Comparison of ENCODE assay signal across 2 cellular contexts in the genomic region with DNA sequence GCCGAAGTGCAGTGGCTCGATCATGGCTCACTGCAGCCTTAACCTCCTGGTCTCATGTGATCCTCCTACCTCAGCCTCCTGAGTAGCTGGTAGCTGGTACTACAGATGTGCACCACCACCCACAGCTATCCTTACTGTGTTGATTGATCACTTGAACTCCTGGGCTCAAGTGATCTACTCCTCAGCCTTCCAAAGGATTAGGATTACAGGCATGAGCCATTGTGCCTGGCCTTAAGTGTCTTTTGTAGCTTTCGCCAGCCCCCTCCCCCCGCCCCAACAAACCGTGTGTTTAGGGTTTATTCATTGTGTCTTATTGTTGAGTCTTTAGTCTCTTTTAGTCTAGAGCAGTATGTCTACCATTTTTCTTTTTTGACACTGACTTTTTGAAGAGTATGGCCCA.
A peak's percentile ranks its signal among the peaks of the same experiment; 100 is the strongest.
TF ChIP-seq lines count a peak whose summit lies in the region.

No MANE protein-coding gene starts in this region.

TF ChIP-seq in HepG2, 621 proteins besides CTCF, POLR2A, EP300 and RAD21 (continued from another document):
- TF ChIP-seq, protein P1, sequence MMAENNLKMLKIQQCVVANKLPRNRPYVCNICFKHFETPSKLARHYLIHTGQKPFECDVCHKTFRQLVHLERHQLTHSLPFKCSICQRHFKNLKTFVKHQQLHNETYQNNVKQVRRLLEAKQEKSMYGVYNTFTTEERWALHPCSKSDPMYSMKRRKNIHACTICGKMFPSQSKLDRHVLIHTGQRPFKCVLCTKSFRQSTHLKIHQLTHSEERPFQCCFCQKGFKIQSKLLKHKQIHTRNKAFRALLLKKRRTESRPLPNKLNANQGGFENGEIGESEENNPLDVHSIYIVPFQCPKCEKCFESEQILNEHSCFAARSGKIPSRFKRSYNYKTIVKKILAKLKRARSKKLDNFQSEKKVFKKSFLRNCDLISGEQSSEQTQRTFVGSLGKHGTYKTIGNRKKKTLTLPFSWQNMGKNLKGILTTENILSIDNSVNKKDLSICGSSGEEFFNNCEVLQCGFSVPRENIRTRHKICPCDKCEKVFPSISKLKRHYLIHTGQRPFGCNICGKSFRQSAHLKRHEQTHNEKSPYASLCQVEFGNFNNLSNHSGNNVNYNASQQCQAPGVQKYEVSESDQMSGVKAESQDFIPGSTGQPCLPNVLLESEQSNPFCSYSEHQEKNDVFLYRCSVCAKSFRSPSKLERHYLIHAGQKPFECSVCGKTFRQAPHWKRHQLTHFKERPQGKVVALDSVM (CRISPR knock-in tag; IDR thresholded peaks at IDR 0.05): peak; percentile 13; the same call in 1 of the 2 replicates

TF ChIP-seq in WTC11, 78 proteins besides CTCF, POLR2A, EP300 and RAD21 (continued from another document):
- TF ChIP-seq, protein P2, sequence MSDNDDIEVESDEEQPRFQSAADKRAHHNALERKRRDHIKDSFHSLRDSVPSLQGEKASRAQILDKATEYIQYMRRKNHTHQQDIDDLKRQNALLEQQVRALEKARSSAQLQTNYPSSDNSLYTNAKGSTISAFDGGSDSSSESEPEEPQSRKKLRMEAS (CRISPR knock-in tag; IDR thresholded peaks at IDR 0.05): no peak
- TF ChIP-seq SMAD4 (CRISPR knock-in tag; IDR thresholded peaks at IDR 0.05): no peak
- TF ChIP-seq ZBTB21 (CRISPR knock-in tag; IDR thresholded peaks at IDR 0.05; ENCODE audit: borderline replicate concordance): no peak
- TF ChIP-seq PRRX2 (CRISPR knock-in tag; IDR thresholded peaks at IDR 0.05): no peak
- no peak for TF ChIP-seq FOXK1 (CRISPR knock-in tag; IDR thresholded peaks at IDR 0.05)
- TF ChIP-seq, protein P3, sequence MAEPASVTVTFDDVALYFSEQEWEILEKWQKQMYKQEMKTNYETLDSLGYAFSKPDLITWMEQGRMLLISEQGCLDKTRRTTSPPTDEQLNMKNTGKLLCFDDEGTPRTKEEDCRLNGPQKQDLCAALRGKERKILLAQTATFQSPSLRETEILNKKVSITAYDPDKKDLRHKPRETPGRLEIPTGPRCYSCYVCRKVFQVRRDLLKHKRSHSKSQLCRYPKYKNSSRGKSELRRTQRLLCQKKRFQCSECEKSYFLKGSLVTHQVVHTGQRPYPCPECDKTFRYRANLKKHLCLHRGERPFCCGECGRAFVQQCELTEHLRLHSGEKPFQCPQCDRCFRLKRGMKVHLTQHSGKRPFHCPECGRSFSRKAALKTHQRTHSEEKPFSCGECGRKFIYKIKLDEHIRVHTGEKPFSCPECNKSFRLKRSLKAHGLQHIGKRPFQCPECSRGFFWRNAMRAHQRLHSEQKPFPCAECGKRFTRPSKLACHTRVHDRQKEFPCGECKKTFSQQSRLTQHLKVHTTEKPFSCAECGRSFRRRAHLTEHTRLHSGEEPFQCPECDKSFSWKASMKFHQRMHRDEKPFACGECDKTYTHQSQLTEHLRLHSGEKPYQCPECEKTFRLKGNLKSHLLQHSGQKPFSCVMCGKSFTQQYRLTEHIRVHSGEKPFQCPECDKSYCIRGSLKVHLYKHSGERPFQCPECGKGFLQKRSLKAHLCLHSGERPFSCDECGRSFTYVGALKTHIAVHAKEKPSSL (CRISPR knock-in tag; conservative IDR thresholded peaks at IDR 0.05): no peak
